In the genomic region with DNA sequence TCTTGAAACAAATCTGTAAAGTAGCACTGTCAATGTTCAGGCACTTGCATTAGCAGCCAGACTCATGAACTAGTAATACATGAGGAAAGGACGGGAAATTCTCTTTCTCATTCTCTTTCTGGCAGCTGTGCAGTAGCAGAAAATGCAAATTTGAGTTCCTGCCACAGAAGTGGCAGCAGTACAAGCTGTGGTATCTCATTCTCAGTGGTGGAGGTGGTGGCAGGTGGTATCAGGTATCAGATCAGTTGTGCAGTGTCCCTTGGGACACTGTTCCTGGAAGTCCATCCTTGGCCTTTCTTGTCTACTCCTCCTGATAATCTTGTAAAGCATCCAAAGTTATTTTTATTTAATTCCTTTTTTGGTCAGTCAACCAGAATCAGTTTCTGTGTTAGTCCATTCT, we compare ENCODE assay signal across 15 cellular contexts.
DNase-seq lines count a peak whose midpoint lies in the region; ATAC-seq, FAIRE-seq and TF ChIP-seq lines count a peak whose summit lies in the region.
"Had no signal": no experiment of that assay in that cellular context is flagged by ENCODE, and none has a peak within 500 bp of the region (broad histone marks: within the 10 kb centered on the region; RNA-seq: fewer than 3 reads in every experiment).

No MANE protein-coding gene starts in this region.

- no peaks in the 10 kb centered on the region for H3K9me3 ChIP-seq in pancreas

- WGBS in pancreas, 2 donors, result 35 to 37% methylated on average over 1 of the region's 1 CpG

- no peaks in the 10 kb centered on the region for H3K4me1 ChIP-seq in pancreas

- peak; percentile 31 for DNase-seq in GM13977 (ENCODE audit: low spot score)
- DNase-seq in NCI-H146 treated with DMSO at 0.1 percent for 48 hours (lab: John Stamatoyannopoulos, UW; ENCODE audit: unreplicated experiment), result peak; percentile 35
- no peak for DNase-seq in COLO829 (ENCODE audit: low spot score)
- no peak for DNase-seq in pancreas
- DNase-seq in Kasumi-1 (lab: John Stamatoyannopoulos, UW), result no peak
- DNase-seq in NCI-H510A (lab: John Stamatoyannopoulos, UW), result no peak
- DNase-seq: activated T-cell treated with anti-CD3 and anti-CD28 coated beads, Interleukin-2, amount 50 U/mL, for 24 hours; AML-193; caudate nucleus; left colon; NCI-H1092 treated with DMSO at 0.1 percent for 48 hours; nucleus accumbens had no signal

- no peak for TF ChIP-seq CTCF in GM13977 (IDR thresholded peaks at IDR 0.05; ENCODE audit: extremely low read depth, insufficient read depth, missing control alignments)
- no peak for TF ChIP-seq CTCF in pancreas (IDR thresholded peaks at IDR 0.05)

- FAIRE-seq in pancreas (lab: Jason Lieb, UNC), result no peak
- FAIRE-seq: G401.6 had no signal

- H3K4me3 ChIP-seq in pancreas, result no peak overlapping the region

- H3K36me3 ChIP-seq in pancreas, result no peaks in the 10 kb centered on the region

- in situ Hi-C loops in GM13977 (cut with MboI; ENCODE audit: low pct_unique_long_range_greater_than_20kb, low sequenced_read_pairs, unreplicated experiment), result no loop called here

- intact Hi-C loops in pancreas (cut with DNase I), result no loop called here

- no peaks in the 10 kb centered on the region for H3K27me3 ChIP-seq in pancreas

- no peak overlapping the region for H3K27ac ChIP-seq in pancreas

- peak; percentile 93 for ATAC-seq in GM19455 (IDR thresholded peaks at IDR 0.05; ENCODE audit: unreplicated experiment)
- peak; percentile 87 for ATAC-seq in HG02943 (IDR thresholded peaks at IDR 0.05; ENCODE audit: low read depth, unreplicated experiment)
- no peak for ATAC-seq in pancreas
- ATAC-seq: left colon had no signal

Comparison
In these comparisons a context has a peak if more than half of its experiments do, and no peak if none do; other contexts are left out.
1. DNase-seq: peak in GM13977 (single experiment) and NCI-H146 treated with DMSO at 0.1 percent for 48 hours (single experiment); none in COLO829 (single experiment), pancreas (0 of 6), Kasumi-1 (0 of 2) and NCI-H510A (single experiment).
2. ATAC-seq: peak in GM19455 (single experiment) and HG02943 (single experiment); none in pancreas (0 of 4).